8 cellular contexts compared by ENCODE assay signal in the genomic region with DNA sequence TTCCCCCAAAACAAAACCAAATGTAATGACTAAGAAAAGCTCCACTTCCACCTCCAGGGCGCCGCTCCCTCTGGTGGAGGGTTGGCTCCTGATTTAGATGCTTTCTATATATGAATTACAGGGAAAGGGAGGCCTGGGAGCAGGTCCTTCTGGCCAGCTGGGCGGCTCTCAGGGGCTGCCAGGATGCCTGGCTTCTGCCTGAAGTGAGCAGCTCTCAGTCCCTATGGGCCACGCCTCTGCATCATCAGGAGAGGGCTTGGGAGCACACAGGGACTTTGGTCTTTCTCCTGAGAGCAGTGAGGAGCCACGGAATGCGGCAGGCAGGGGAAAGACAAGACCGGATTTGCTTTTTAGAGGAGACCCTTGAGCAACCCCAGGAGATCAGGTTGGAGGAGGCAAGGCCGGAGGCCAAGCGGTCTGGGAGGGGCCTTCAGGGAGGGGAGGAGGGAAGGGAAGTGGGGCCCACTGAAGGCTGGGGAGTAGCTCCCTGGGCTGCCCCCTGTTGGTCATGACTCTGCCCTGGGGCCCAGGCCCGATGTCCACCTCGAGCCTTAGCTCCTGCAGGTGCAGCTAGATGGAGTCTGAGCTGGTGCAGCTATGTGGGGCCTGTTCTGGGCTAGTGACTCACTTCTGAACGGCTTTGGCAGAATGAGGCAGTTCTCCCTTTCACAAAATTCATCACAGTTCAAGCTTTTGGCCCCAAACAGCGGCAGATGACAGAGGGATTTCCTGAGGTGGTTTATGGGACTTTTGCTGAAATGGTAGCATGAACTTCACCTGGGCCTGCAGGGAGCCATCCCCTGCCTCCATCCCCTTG. TPM values are rescaled to one million over a fixed set of nuclear protein-coding genes. Genes with fewer than 3 reads are reported as not detected.
DNase-seq lines count a peak whose midpoint lies in the region; ATAC-seq and TF ChIP-seq lines count a peak whose summit lies in the region.

No MANE protein-coding gene starts in this region.

- no peaks in the 10 kb centered on the region for H3K79me1 ChIP-seq in neuronal stem cell (ENCODE audit: low read depth, low read length)

- peak overlapping the region; percentile 91 for H2BK12ac ChIP-seq in neuronal stem cell (ENCODE audit: low read length)

- H3K4me1 Mint-ChIP-seq in activated CD4-positive, alpha-beta memory T cell treated with anti-CD3 and anti-CD28 coated beads for 36 hours (ENCODE audit: low read depth) = peaks cover 49% of the 10 kb centered on the region

- peak overlapping the region; percentile 63 for H3K27ac Mint-ChIP-seq in activated CD4-positive, alpha-beta memory T cell treated with anti-CD3 and anti-CD28 coated beads for 36 hours

- H3K36me3 Mint-ChIP-seq in activated CD4-positive, alpha-beta memory T cell treated with anti-CD3 and anti-CD28 coated beads for 36 hours = no peaks in the 10 kb centered on the region

- peak overlapping the region; percentile 50 for H2BK120ac ChIP-seq in neuronal stem cell (ENCODE audit: low read depth, low read length)

- H3K27ac ChIP-seq in neuronal stem cell (replicated peaks; ENCODE audit: low read length) = no peak overlapping the region
- no peak overlapping the region for H3K27ac ChIP-seq in ascending aorta

- no peaks in the 10 kb centered on the region for H3K9me3 Mint-ChIP-seq in activated CD4-positive, alpha-beta memory T cell treated with anti-CD3 and anti-CD28 coated beads for 36 hours

- ATAC-seq in HG02852 (IDR thresholded peaks at IDR 0.05; ENCODE audit: unreplicated experiment) = peak; percentile 27

- H3K36me3 ChIP-seq in neuronal stem cell (replicated peaks in 1 of 2; ENCODE audit: control insufficient read depth in 2 of 2, insufficient read depth in 2 of 2, low read length in 2 of 2) = no peaks in the 10 kb centered on the region
- no peaks in the 10 kb centered on the region for H3K36me3 ChIP-seq in ascending aorta

- H2AFZ ChIP-seq in neuronal stem cell (ENCODE audit: low read length) = peak overlapping the region; percentile 31

- CTCF ChIA-PET in activated CD4-positive, alpha-beta memory T cell treated with anti-CD3 and anti-CD28 coated beads for 36 hours (lab: Charles Lee) = interaction anchor here (0.6 to 1.9 kb wide), 21 partner anchors 8 to 538 kb away, joined by 3 to 9 read pairs (median 3); a partner anchor contains a TSS

- POLR2A ChIA-PET in activated CD4-positive, alpha-beta memory T cell treated with anti-CD3 and anti-CD28 coated beads for 36 hours (lab: Charles Lee) = interaction anchor here (1.0 to 2.0 kb wide), 5 partner anchors 8 to 75 kb away, joined by 3 to 9 read pairs (median 3); a partner anchor contains a TSS

- no CpG with 5 or more reads among the region's 13 CpGs for WGBS in neuronal stem cell (ENCODE audit: extremely low coverage in 2 of 2, insufficient read length in 2 of 2, insufficient replicate concordance in 1 of 2), 2 donors

- no peak for TF ChIP-seq CTCF in ascending aorta (IDR thresholded peaks at IDR 0.05)

- H3K9me3 ChIP-seq in neuronal stem cell (replicated peaks in 1 of 2; ENCODE audit: control insufficient read depth in 2 of 2, insufficient read depth in 1 of 2, low read depth in 1 of 2, low read length in 2 of 2) (no peaks in the 10 kb centered on the region), ascending aorta (no peaks in the 10 kb centered on the region)

- H3K4me3 ChIP-seq in neuronal stem cell (ENCODE audit: low read length in 2 of 2) = no peak overlapping the region
- no peak overlapping the region for H3K4me3 ChIP-seq in ascending aorta

- peak overlapping the region; percentile 84 for H3K18ac ChIP-seq in neuronal stem cell (ENCODE audit: low read length)

- peak overlapping the region; percentile 78 for H2AK5ac ChIP-seq in neuronal stem cell (ENCODE audit: low read depth, low read length)

- H3K4me1 ChIP-seq in neuronal stem cell (ENCODE audit: control insufficient read depth in 2 of 2, insufficient read depth in 1 of 2, low read depth in 1 of 2, low read length in 2 of 2) = peaks cover 13 to 38% of the 10 kb centered on the region in 2 donors
- H3K4me1 ChIP-seq in ascending aorta = no peaks in the 10 kb centered on the region

- H3K4me2 ChIP-seq in neuronal stem cell (ENCODE audit: insufficient read depth, low read length, poor library complexity, severe bottlenecking) = no peak overlapping the region

- peak overlapping the region; percentile 86 for H2BK15ac ChIP-seq in neuronal stem cell (ENCODE audit: low read length)

- H3K4me3 Mint-ChIP-seq in activated CD4-positive, alpha-beta memory T cell treated with anti-CD3 and anti-CD28 coated beads for 36 hours = no peak overlapping the region

- peak overlapping the region; percentile 68 for H3K4ac ChIP-seq in neuronal stem cell (ENCODE audit: low read length)

- peaks cover 11% of the 10 kb centered on the region for H3K27me3 Mint-ChIP-seq in activated CD4-positive, alpha-beta memory T cell treated with anti-CD3 and anti-CD28 coated beads for 36 hours

- peak overlapping the region; percentile 41 for H4K91ac ChIP-seq in neuronal stem cell (ENCODE audit: low read depth, low read length, poor library complexity)

- peak overlapping the region; percentile 34 for H3K23ac ChIP-seq in neuronal stem cell (ENCODE audit: low read depth, low read length, poor library complexity)

- no peak overlapping the region for H4K8ac ChIP-seq in neuronal stem cell (ENCODE audit: low read depth, low read length)

- DNase-seq in activated CD8-positive, alpha-beta memory T cell treated with anti-CD3 and anti-CD28 coated beads, Interleukin-2, amount 50 U/mL, for 48 hours = peak; percentile 63
- no peak for DNase-seq in activated CD8-positive, alpha-beta memory T cell treated with anti-CD3 and anti-CD28 coated beads for 24 hours
- peak; percentile 83 for DNase-seq in activated CD4-positive, alpha-beta memory T cell treated with anti-CD3 and anti-CD28 coated beads for 36 hours
- DNase-seq in neuronal stem cell (ENCODE audit: low spot score) (no peak), NCI-H82 (lab: John Stamatoyannopoulos, UW) (no peak), ascending aorta (ENCODE audit: low spot score in 2 of 2) (no peak)
- DNase-seq in central memory CD4-positive, alpha-beta T cell = no peak

- intact Hi-C loops in activated CD4-positive, alpha-beta memory T cell treated with anti-CD3 and anti-CD28 coated beads for 36 hours (cut with micrococcal nuclease) = loop anchor here (1.0 kb wide), 1 partner anchor 11 kb away; a partner anchor contains a TSS
- intact Hi-C loops in ascending aorta (cut with DNase I) = no loop called here

- H3K27me3 ChIP-seq in neuronal stem cell (ENCODE audit: control insufficient read depth in 3 of 3, insufficient read depth in 3 of 3, low read depth in 1 of 3, low read length in 3 of 3) (no peaks in the 10 kb centered on the region), ascending aorta (no peaks in the 10 kb centered on the region)

- no peak overlapping the region for H3K14ac ChIP-seq in neuronal stem cell (ENCODE audit: low read length)

- peak overlapping the region; percentile 33 for H2BK5ac ChIP-seq in neuronal stem cell (ENCODE audit: low read length)

- no peak overlapping the region for H3K9ac ChIP-seq in neuronal stem cell (ENCODE audit: low read depth, low read length, poor library complexity)

RNA-seq across cellular contexts. Expression of a gene that starts 11.3 kb away (rescaled TPM):
- total RNA-seq in activated CD4-positive, alpha-beta memory T cell treated with anti-CD3 and anti-CD28 coated beads for 36 hours = 10 to 100 TPM; 84.1 to 85.0 TPM
- polyA plus RNA-seq in neuronal stem cell (2013, experiment 1 of 2) = 139 TPM
- 138 TPM for polyA plus RNA-seq in neuronal stem cell (2013, experiment 2 of 2)
- total RNA-seq in ascending aorta = 131 TPM

RNA-seq across cellular contexts. Expression of a gene that starts 54.1 kb away (rescaled TPM):
- 1 to 10 TPM; 8.3 to 9.3 TPM for total RNA-seq in activated CD4-positive, alpha-beta memory T cell treated with anti-CD3 and anti-CD28 coated beads for 36 hours
- polyA plus RNA-seq in neuronal stem cell (2013, experiment 1 of 2) = 19.2 TPM
- 19.2 TPM for polyA plus RNA-seq in neuronal stem cell (2013, experiment 2 of 2)
- total RNA-seq in ascending aorta = 3.4 TPM

Comparison
In these comparisons a context has a peak if more than half of its experiments do, and no peak if none do; other contexts are left out.
1. DNase-seq: peak in activated CD8-positive, alpha-beta memory T cell treated with anti-CD3 and anti-CD28 coated beads, Interleukin-2, amount 50 U/mL, for 48 hours (single experiment) and activated CD4-positive, alpha-beta memory T cell treated with anti-CD3 and anti-CD28 coated beads for 36 hours (single experiment); none in activated CD8-positive, alpha-beta memory T cell treated with anti-CD3 and anti-CD28 coated beads for 24 hours (single experiment), neuronal stem cell (single experiment), NCI-H82 (single experiment), ascending aorta (0 of 2) and central memory CD4-positive, alpha-beta T cell (single experiment).